10 cellular contexts compared by ENCODE assay signal in the genomic region with DNA sequence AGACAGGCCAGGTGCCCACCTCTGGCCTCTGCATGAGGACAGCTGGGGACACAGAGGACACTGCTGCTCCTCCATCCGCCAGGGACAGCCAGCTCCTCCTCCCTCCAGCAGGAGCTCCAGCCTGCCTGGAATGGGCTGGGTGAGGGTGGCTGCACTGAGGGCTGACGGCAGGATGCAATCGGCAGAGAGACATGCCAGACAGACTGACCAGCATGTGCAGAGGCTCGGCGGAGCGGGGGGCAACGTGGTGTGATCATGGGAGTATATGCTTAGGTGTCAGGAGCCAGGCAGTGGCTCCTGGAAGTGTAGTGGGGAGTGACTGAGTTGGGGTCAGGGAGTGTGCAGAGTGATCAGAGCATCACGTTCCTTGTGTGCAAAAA.
"Had no signal": no experiment of that assay in that cellular context is flagged by ENCODE, and none has a peak within 500 bp of the region (broad histone marks: within the 10 kb centered on the region; RNA-seq: fewer than 3 reads in every experiment).

No MANE protein-coding gene starts in this region.

- H3K9me3 ChIP-seq: left ventricle myocardium inferior, upper lobe of right lung had no signal

- H3K27me3 ChIP-seq: breast epithelium, foreskin keratinocyte had no signal

- H3K27ac ChIP-seq: breast epithelium, foreskin keratinocyte, left ventricle myocardium inferior, upper lobe of right lung had no signal

- DNase-seq: activated naive CD8-positive, alpha-beta T cell treated with anti-CD3 and anti-CD28 coated beads, Interleukin-2, amount 10 ng/mL, durations not matched to agents 7 days and 5 days; activated T-cell treated with anti-CD3 and anti-CD28 coated beads for 4 hours; foreskin keratinocyte; left ventricle myocardium inferior; Right ventricle myocardium superior; small intestine; upper lobe of right lung had no signal

- ATAC-seq: activated T-helper 17 cell treated with anti-CD3 and anti-CD28 coated beads, Interleukin-2, amount 50 U/mL, for 72 hours; foreskin keratinocyte; stimulated activated effector memory CD8-positive, alpha-beta T cell treated with anti-CD3 and anti-CD28 coated beads, Interleukin-12 subunit alpha, Interleukin-12 subunit beta, amount 100 ng/mL, for 72 hours; upper lobe of right lung had no signal

- H3K4me1 ChIP-seq: breast epithelium, foreskin keratinocyte, left ventricle myocardium inferior, upper lobe of right lung had no signal

- H3K36me3 ChIP-seq: breast epithelium, left ventricle myocardium inferior, upper lobe of right lung had no signal

- H3K4me3 ChIP-seq: breast epithelium, left ventricle myocardium inferior, upper lobe of right lung had no signal
